In the genomic region with DNA sequence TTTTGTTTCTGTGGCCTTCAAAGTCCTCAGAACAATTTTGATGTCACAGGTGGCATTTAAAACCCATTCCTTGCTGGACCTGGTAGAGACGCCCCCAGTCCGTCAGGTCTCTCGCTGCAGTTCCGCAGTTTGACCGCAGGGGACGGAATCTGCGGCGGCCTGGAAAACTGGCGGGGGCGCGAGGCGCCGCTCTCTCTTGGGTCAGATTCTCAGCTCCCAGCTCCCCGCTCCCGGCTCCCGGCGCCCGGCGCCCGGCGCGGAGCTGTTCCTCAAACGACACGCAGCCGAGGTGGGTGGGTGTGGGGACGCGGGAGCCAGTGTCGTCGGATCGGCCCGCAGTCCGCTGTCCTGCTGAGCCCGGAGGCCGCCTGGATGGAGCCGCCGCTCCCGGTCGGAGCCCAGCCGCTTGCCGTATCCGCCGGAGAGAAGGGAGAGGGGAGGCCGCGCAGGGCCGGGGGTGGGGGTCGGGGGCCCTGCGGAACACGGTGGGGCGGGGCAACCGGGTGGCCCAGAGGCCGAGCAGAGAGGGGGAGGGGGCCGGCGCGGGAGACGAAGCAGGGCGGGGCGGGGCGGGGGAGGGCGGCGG, we compare ENCODE assay signal across 8 cellular contexts. TPM values are rescaled to one million over a fixed set of nuclear protein-coding genes. Genes with fewer than 3 reads are reported as not detected.
A peak's percentile ranks its signal among the peaks of the same experiment; 100 is the strongest.
DNase-seq lines count a peak whose midpoint lies in the region; ATAC-seq and TF ChIP-seq lines count a peak whose summit lies in the region.

Gene OCRL, plus strand, starts transcription at position 192 of the 586 bp plus-strand sequence. Its CDS starts 181 bp downstream, at position 373.

- POLR2A ChIA-PET in AG04449 (lab: Yijun Ruan, JAX) = interaction anchor here (0.6 to 1.6 kb wide), 2 partner anchors 16 to 26 kb away, joined by 3 to 4 read pairs; partner anchors contain the start of gene SMARCA1

- H3K9me3 Mint-ChIP-seq in chondrocyte (ENCODE audit: low read depth) = no peaks in the 10 kb centered on the region

- CTCF ChIA-PET in AG04449 (lab: Yijun Ruan, JAX) = interaction anchor here (0.7 to 1.0 kb wide), 5 partner anchors 9 to 22 kb away, joined by 3 to 8 read pairs (median 4); partner anchors contain the start of gene SMARCA1

- peak within 1 kb of the TSS; percentile 76 for H3K4me3 Mint-ChIP-seq in chondrocyte (ENCODE audit: unreplicated experiment)

- peaks cover 19% of the 10 kb centered on the region for H3K4me1 Mint-ChIP-seq in chondrocyte (ENCODE audit: low read depth)

- peak within 1 kb of the TSS; percentile 65 for H3K4me3 ChIP-seq in AG04449 (ENCODE audit: low read depth, low read length)

- DNase-seq in AG04449 (ENCODE audit: low read depth, low spot score) = no peak
- DNase-seq in NCI-H2107 (lab: John Stamatoyannopoulos, UW) = peak; percentile 71
- peak; percentile 94 for DNase-seq in chondrocyte (ENCODE audit: low spot score)
- DNase-seq in kidney tubule cell (ENCODE audit: low spot score) = peak; percentile 70
- DNase-seq in stimulated activated CD4-positive, alpha-beta T cell treated with anti-CD3 and anti-CD28 coated beads, Interleukin-15, amount 100 ng/mL, for 48 hours (ENCODE audit: low read depth in 2 of 2) = peak; percentile 23 to 30

- peak within 1 kb of the TSS; percentile 75 for H3K27ac ChIP-seq in VCaP

- peaks cover 3% of the 10 kb centered on the region for H3K36me3 Mint-ChIP-seq in chondrocyte (ENCODE audit: low read depth)

- TF ChIP-seq CTCF in AG04449 (IDR thresholded peaks at IDR 0.05; ENCODE audit: insufficient read depth, low read length, missing control alignments) (peak; percentile 70), VCaP (conservative IDR thresholded peaks at IDR 0.05) (peak; percentile 79), chondrocyte (IDR thresholded peaks at IDR 0.05) (peak; percentile 86)

- no peaks in the 10 kb centered on the region for H3K27me3 Mint-ChIP-seq in chondrocyte (ENCODE audit: low read depth)

- H3K27ac Mint-ChIP-seq in chondrocyte (ENCODE audit: unreplicated experiment) = peak within 1 kb of the TSS; percentile 71

- ATAC-seq in GM18511 (IDR thresholded peaks at IDR 0.05; ENCODE audit: unreplicated experiment) (peak; percentile 95), HG02970 (IDR thresholded peaks at IDR 0.05; ENCODE audit: low FRiP score, unreplicated experiment) (peak; percentile 74)

RNA-seq across cellular contexts. Expression of gene OCRL, which starts in this region (rescaled TPM):
- 56.0 to 61.0 TPM (median 58.9 TPM) in 3 replicates for total RNA-seq in chondrocyte
